ENCODE assay signal across 10 cellular contexts in genomic region chr11:114168691-114169090, GRCh38.
DNase-seq lines count a peak whose midpoint lies in the region; ATAC-seq and TF ChIP-seq lines count a peak whose summit lies in the region.
"Had no signal": no experiment of that assay in that cellular context is flagged by ENCODE, and none has a peak within 500 bp of the region (broad histone marks: within the 10 kb centered on the region; RNA-seq: fewer than 3 reads in every experiment).

No MANE protein-coding gene starts in this region.

- no peak overlapping the region for H3K4me3 ChIP-seq in CD8-positive, alpha-beta T cell (ENCODE audit: low read depth, low read length)
- H3K4me3 ChIP-seq in NB4 (ENCODE audit: low read depth, low read length) = no peak overlapping the region
- no peak overlapping the region for H3K4me3 ChIP-seq in esophagus (ENCODE audit: low read depth in 1 of 2, low read length in 2 of 2)
- H3K4me3 ChIP-seq in sigmoid colon = no peak overlapping the region

- H3K27me3 ChIP-seq in CD8-positive, alpha-beta T cell (ENCODE audit: insufficient read depth, low read length) = no peaks in the 10 kb centered on the region
- no peaks in the 10 kb centered on the region for H3K27me3 ChIP-seq in esophagus (ENCODE audit: control insufficient read depth in 1 of 2, insufficient read depth in 2 of 2, low read length in 2 of 2)
- no peaks in the 10 kb centered on the region for H3K27me3 ChIP-seq in sigmoid colon

- no peaks in the 10 kb centered on the region for H3K9me3 ChIP-seq in CD8-positive, alpha-beta T cell (ENCODE audit: low read length)
- no peaks in the 10 kb centered on the region for H3K9me3 ChIP-seq in esophagus (ENCODE audit: control insufficient read depth in 2 of 2, insufficient read depth in 1 of 2, low read depth in 1 of 2, low read length in 1 of 2)
- no peaks in the 10 kb centered on the region for H3K9me3 ChIP-seq in sigmoid colon

- H3K9me3 Mint-ChIP-seq in CD8-positive, alpha-beta T cell = no peaks in the 10 kb centered on the region
- H3K9me3 Mint-ChIP-seq in type B pancreatic cell (no peaks in the 10 kb centered on the region), progenitor cell of endocrine pancreas (ENCODE audit: low read depth) (no peaks in the 10 kb centered on the region)
- H3K9me3 Mint-ChIP-seq: activated naive CD4-positive, alpha-beta T cell treated with anti-CD3 and anti-CD28 coated beads for 36 hours had no signal

- CTCF ChIA-PET in CD8-positive, alpha-beta T cell (lab: Charles Lee) = interaction anchor here (0.7 to 5.1 kb wide), 7 partner anchors 9 to 109 kb away, joined by 3 to 28 read pairs (median 5); no protein-coding TSS in a partner anchor

- POLR2A ChIA-PET in CD8-positive, alpha-beta T cell (lab: Charles Lee) = interaction anchor here (6.0 to 11.0 kb wide), 2 partner anchors 8 to 14 kb away, joined by 41 to 103 read pairs; no protein-coding TSS in a partner anchor

- H3K27ac ChIP-seq in CD8-positive, alpha-beta T cell (ENCODE audit: low read depth, low read length) = no peak overlapping the region
- peak overlapping the region; percentile 71 to 88 for H3K27ac ChIP-seq in esophagus (ENCODE audit: low read depth in 2 of 2, low read length in 1 of 2)
- peak overlapping the region; percentile 94 to 99 (median 97) for H3K27ac ChIP-seq in sigmoid colon

- peaks cover 98% of the 10 kb centered on the region for H3K4me1 Mint-ChIP-seq in CD8-positive, alpha-beta T cell (ENCODE audit: low read depth)
- peaks cover 90% of the 10 kb centered on the region for H3K4me1 Mint-ChIP-seq in type B pancreatic cell (ENCODE audit: unreplicated experiment)
- peaks cover 36% of the 10 kb centered on the region for H3K4me1 Mint-ChIP-seq in progenitor cell of endocrine pancreas (ENCODE audit: low read depth)

- H3K36me3 Mint-ChIP-seq in CD8-positive, alpha-beta T cell = no peaks in the 10 kb centered on the region
- no peaks in the 10 kb centered on the region for H3K36me3 Mint-ChIP-seq in type B pancreatic cell
- H3K36me3 Mint-ChIP-seq in progenitor cell of endocrine pancreas (ENCODE audit: insufficient read depth) = no peaks in the 10 kb centered on the region

- TF ChIP-seq CTCF in CD8-positive, alpha-beta T cell (IDR thresholded peaks at IDR 0.05) = no peak
- no peak for TF ChIP-seq CTCF in NB4 (IDR thresholded peaks at IDR 0.05; ENCODE audit: low read depth, low read length)
- TF ChIP-seq CTCF in sigmoid colon (IDR thresholded peaks at IDR 0.05) = no peak
- no peak for TF ChIP-seq CTCF in type B pancreatic cell (conservative IDR thresholded peaks at IDR 0.05)
- TF ChIP-seq CTCF in progenitor cell of endocrine pancreas (IDR thresholded peaks at IDR 0.05; ENCODE audit: unreplicated experiment) = no peak

- TF ChIP-seq POLR2A in NB4 (IDR thresholded peaks at IDR 0.05; ENCODE audit: extremely low read depth, insufficient read length) (no peak), sigmoid colon (IDR thresholded peaks at IDR 0.05) (no peak)

- no peak for TF ChIP-seq EP300 in sigmoid colon (IDR thresholded peaks at IDR 0.05)

- intact Hi-C loops in CD8-positive, alpha-beta T cell (cut with DNase I, micrococcal nuclease) = loop anchor here (10.0 kb wide), 3 partner anchors 294 to 854 kb away; partner anchors contain the start of genes USP28 (in 2 of the 2), CLDN25 (in 1 of the 2), TTC12 (in 1 of the 2) and ZW10 (in 1 of the 2)
- intact Hi-C loops in sigmoid colon (cut with DNase I) = no loop called here

- no peaks in the 10 kb centered on the region for H3K27me3 Mint-ChIP-seq in CD8-positive, alpha-beta T cell (ENCODE audit: low read depth)
- H3K27me3 Mint-ChIP-seq in type B pancreatic cell = peaks cover 84% of the 10 kb centered on the region
- H3K27me3 Mint-ChIP-seq in progenitor cell of endocrine pancreas = no peaks in the 10 kb centered on the region

- no peak for DNase-seq in CD8-positive, alpha-beta T cell
- DNase-seq in NB4 (ENCODE audit: low read depth) (peak; percentile 78), sigmoid colon (peak; percentile 67), type B pancreatic cell (ENCODE audit: extremely low spot score, unreplicated experiment) (no peak), progenitor cell of endocrine pancreas (ENCODE audit: low spot score, unreplicated experiment) (no peak)
- no peak for DNase-seq in central memory CD4-positive, alpha-beta T cell
- DNase-seq: activated naive CD4-positive, alpha-beta T cell treated with anti-CD3 and anti-CD28 coated beads for 36 hours; NCI-H82 had no signal

- WGBS in esophagus, 2 donors = 68 to 75% methylated on average over 1 of the region's 1 CpG
- 17 to 31% methylated on average over 1 of the region's 1 CpG for WGBS in sigmoid colon, 2 donors

- H3K4me1 ChIP-seq in CD8-positive, alpha-beta T cell (ENCODE audit: insufficient read depth, low read length) = peaks cover 94% of the 10 kb centered on the region
- H3K4me1 ChIP-seq in esophagus (ENCODE audit: control insufficient read depth in 2 of 2, insufficient read depth in 2 of 2, low read length in 1 of 2) (peaks cover 20 to 45% of the 10 kb centered on the region in 2 donors), sigmoid colon (peaks cover 0 to 98% (median 97%) of the 10 kb centered on the region in 4 donors)

- H3K36me3 ChIP-seq in CD8-positive, alpha-beta T cell (ENCODE audit: insufficient read depth, low read length) = no peaks in the 10 kb centered on the region
- H3K36me3 ChIP-seq in esophagus (ENCODE audit: control insufficient read depth in 2 of 2, insufficient read depth in 2 of 2, low read length in 1 of 2) (peaks cover 0 to 2% of the 10 kb centered on the region in 2 donors), sigmoid colon (no peaks in the 10 kb centered on the region)

- ATAC-seq in CD8-positive, alpha-beta T cell = peak; percentile 22
- no peak for ATAC-seq in HG03045 (IDR thresholded peaks at IDR 0.05; ENCODE audit: unreplicated experiment)

- peak overlapping the region; percentile 64 for H3K4me3 Mint-ChIP-seq in CD8-positive, alpha-beta T cell
- H3K4me3 Mint-ChIP-seq in type B pancreatic cell (no peak overlapping the region), progenitor cell of endocrine pancreas (ENCODE audit: low read depth) (no peak overlapping the region)
- H3K4me3 Mint-ChIP-seq: activated naive CD4-positive, alpha-beta T cell treated with anti-CD3 and anti-CD28 coated beads for 36 hours had no signal

- peak overlapping the region; percentile 38 for H3K27ac Mint-ChIP-seq in CD8-positive, alpha-beta T cell
- H3K27ac Mint-ChIP-seq in type B pancreatic cell (no peak overlapping the region), progenitor cell of endocrine pancreas (no peak overlapping the region)
- H3K27ac Mint-ChIP-seq: activated naive CD4-positive, alpha-beta T cell treated with anti-CD3 and anti-CD28 coated beads for 36 hours had no signal

Comparison
In these comparisons a context has a peak if more than half of its experiments do, and no peak if none do; other contexts are left out.
1. DNase-seq: peak in NB4 (single experiment) and sigmoid colon (single experiment); none in CD8-positive, alpha-beta T cell (0 of 7), central memory CD4-positive, alpha-beta T cell (single experiment), type B pancreatic cell (single experiment) and progenitor cell of endocrine pancreas (single experiment).